9 cellular contexts compared by ENCODE assay signal in genomic region chr7:155198901-155199845, GRCh38.
DNase-seq lines count a peak whose midpoint lies in the region; ATAC-seq lines count a peak whose summit lies in the region.
"Had no signal": no experiment of that assay in that cellular context is flagged by ENCODE, and none has a peak within 500 bp of the region (broad histone marks: within the 10 kb centered on the region; RNA-seq: fewer than 3 reads in every experiment).

No MANE protein-coding gene starts in this region.

- intact Hi-C loops in dendritic cell treated with granulocyte-macrophage colony-stimulating factor and Interleukin-4, amounts not matched to agents 40 ng/mL and 50 ng/mL, for 4 days (cut with micrococcal nuclease) = no loop called here
- intact Hi-C loops in Right ventricle myocardium superior (cut with DNase I) = loop anchor here (10.0 kb wide), 1 partner anchor 274 kb away; no protein-coding TSS in a partner anchor

- peaks cover 58% of the 10 kb centered on the region for H3K4me1 Mint-ChIP-seq in dendritic cell treated with granulocyte-macrophage colony-stimulating factor and Interleukin-4, amounts not matched to agents 40 ng/mL and 50 ng/mL, for 4 days (ENCODE audit: low read depth)

- ATAC-seq in GM19328 (IDR thresholded peaks at IDR 0.05; ENCODE audit: unreplicated experiment) = peak; percentile 68
- ATAC-seq in HG03571 (IDR thresholded peaks at IDR 0.05; ENCODE audit: unreplicated experiment) = peak; percentile 47
- ATAC-seq in left lobe of liver = no peak
- ATAC-seq in Right ventricle myocardium superior (ENCODE audit: poor library complexity) = no peak

- DNase-seq in A172 (ENCODE audit: low spot score) = peak; percentile 80
- no peak for DNase-seq in cerebellum (ENCODE audit: low spot score)
- no peak for DNase-seq in left lobe of liver (ENCODE audit: low spot score)
- DNase-seq in Right ventricle myocardium superior = no peak
- DNase-seq in foreskin melanocyte = no peak
- DNase-seq: NCI-H510A had no signal

- peaks cover 16% of the 10 kb centered on the region for H3K9me3 Mint-ChIP-seq in dendritic cell treated with granulocyte-macrophage colony-stimulating factor and Interleukin-4, amounts not matched to agents 40 ng/mL and 50 ng/mL, for 4 days

- H3K36me3 Mint-ChIP-seq in dendritic cell treated with granulocyte-macrophage colony-stimulating factor and Interleukin-4, amounts not matched to agents 40 ng/mL and 50 ng/mL, for 4 days (ENCODE audit: low read depth) = peaks cover 9% of the 10 kb centered on the region

- H3K4me3 Mint-ChIP-seq in dendritic cell treated with granulocyte-macrophage colony-stimulating factor and Interleukin-4, amounts not matched to agents 40 ng/mL and 50 ng/mL, for 4 days = no peak overlapping the region

- H3K27ac Mint-ChIP-seq in dendritic cell treated with granulocyte-macrophage colony-stimulating factor and Interleukin-4, amounts not matched to agents 40 ng/mL and 50 ng/mL, for 4 days = peak overlapping the region; percentile 58

- H3K27me3 Mint-ChIP-seq in dendritic cell treated with granulocyte-macrophage colony-stimulating factor and Interleukin-4, amounts not matched to agents 40 ng/mL and 50 ng/mL, for 4 days = no peaks in the 10 kb centered on the region

Comparison
In these comparisons a context has a peak if more than half of its experiments do, and no peak if none do; other contexts are left out.
1. ATAC-seq: peak in GM19328 (single experiment) and HG03571 (single experiment); none in left lobe of liver (single experiment) and Right ventricle myocardium superior (single experiment).